1 cellular context compared by ENCODE assay signal in genomic region chr19:6087074-6087506, GRCh38.
TF ChIP-seq lines count a peak whose summit lies in the region.

No MANE protein-coding gene starts in this region.

TF ChIP-seq in GM23338, 12 proteins besides CTCF, POLR2A, EP300 and RAD21:
- TF ChIP-seq ZNF462 (CRISPR knock-in tag; IDR thresholded peaks at IDR 0.05) (no peak), ZNF331 (CRISPR knock-in tag; IDR thresholded peaks at IDR 0.05; ENCODE audit: low read depth) (no peak), ETS1 (IDR thresholded peaks at IDR 0.05) (no peak), STAT1 (IDR thresholded peaks at IDR 0.05; ENCODE audit: unreplicated experiment) (no peak), NANOG (IDR thresholded peaks at IDR 0.05; ENCODE audit: borderline replicate concordance) (no peak), REST (IDR thresholded peaks at IDR 0.05; ENCODE audit: unreplicated experiment) (no peak), CREB1 (CRISPR knock-in tag; IDR thresholded peaks at IDR 0.05; ENCODE audit: low read depth) (no peak), POLR2AphosphoS5 (IDR thresholded peaks at IDR 0.05; ENCODE audit: low read depth) (no peak), EZH2 (IDR thresholded peaks at IDR 0.05; ENCODE audit: low read depth, unreplicated experiment) (no peak), JUNB (IDR thresholded peaks at IDR 0.05; ENCODE audit: unreplicated experiment) (no peak), EZH2phosphoT487 (IDR thresholded peaks at IDR 0.05; ENCODE audit: unreplicated experiment) (no peak), ZNF114 (CRISPR knock-in tag; IDR thresholded peaks at IDR 0.05) (no peak)
